Comparison of ENCODE assay signal across 1 cellular context in the genomic region with DNA sequence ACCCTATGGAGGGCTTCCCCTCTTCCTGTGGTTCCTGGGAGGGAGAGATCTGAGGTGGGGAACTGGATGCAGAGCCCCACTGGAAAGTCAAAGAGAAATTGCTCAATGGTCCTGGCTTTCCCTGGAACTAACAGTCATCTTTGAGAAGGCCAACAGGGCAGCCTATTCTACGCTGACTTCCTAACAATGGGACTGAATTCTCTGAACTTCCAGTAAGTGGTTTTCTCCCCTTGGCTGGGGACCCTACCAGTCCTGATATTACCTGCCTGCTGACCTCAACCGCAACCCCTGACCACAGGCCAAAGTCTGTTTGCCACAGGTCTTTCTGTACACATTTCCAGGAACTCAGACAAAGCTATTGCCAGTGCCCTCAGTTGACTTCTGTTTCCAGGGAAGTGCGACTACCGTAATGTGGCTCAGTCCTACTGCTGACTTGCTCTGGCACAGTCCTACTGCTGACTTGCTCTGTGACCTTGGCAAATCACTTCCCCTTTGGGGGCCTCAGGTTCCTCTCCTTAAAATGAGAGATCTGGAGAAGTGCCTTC.
TF ChIP-seq lines count a peak whose summit lies in the region.

No MANE protein-coding gene starts in this region.

TF ChIP-seq in HepG2, 621 proteins besides CTCF, POLR2A, EP300 and RAD21 (continued from another document and continues in another):
- TF ChIP-seq, protein P1, sequence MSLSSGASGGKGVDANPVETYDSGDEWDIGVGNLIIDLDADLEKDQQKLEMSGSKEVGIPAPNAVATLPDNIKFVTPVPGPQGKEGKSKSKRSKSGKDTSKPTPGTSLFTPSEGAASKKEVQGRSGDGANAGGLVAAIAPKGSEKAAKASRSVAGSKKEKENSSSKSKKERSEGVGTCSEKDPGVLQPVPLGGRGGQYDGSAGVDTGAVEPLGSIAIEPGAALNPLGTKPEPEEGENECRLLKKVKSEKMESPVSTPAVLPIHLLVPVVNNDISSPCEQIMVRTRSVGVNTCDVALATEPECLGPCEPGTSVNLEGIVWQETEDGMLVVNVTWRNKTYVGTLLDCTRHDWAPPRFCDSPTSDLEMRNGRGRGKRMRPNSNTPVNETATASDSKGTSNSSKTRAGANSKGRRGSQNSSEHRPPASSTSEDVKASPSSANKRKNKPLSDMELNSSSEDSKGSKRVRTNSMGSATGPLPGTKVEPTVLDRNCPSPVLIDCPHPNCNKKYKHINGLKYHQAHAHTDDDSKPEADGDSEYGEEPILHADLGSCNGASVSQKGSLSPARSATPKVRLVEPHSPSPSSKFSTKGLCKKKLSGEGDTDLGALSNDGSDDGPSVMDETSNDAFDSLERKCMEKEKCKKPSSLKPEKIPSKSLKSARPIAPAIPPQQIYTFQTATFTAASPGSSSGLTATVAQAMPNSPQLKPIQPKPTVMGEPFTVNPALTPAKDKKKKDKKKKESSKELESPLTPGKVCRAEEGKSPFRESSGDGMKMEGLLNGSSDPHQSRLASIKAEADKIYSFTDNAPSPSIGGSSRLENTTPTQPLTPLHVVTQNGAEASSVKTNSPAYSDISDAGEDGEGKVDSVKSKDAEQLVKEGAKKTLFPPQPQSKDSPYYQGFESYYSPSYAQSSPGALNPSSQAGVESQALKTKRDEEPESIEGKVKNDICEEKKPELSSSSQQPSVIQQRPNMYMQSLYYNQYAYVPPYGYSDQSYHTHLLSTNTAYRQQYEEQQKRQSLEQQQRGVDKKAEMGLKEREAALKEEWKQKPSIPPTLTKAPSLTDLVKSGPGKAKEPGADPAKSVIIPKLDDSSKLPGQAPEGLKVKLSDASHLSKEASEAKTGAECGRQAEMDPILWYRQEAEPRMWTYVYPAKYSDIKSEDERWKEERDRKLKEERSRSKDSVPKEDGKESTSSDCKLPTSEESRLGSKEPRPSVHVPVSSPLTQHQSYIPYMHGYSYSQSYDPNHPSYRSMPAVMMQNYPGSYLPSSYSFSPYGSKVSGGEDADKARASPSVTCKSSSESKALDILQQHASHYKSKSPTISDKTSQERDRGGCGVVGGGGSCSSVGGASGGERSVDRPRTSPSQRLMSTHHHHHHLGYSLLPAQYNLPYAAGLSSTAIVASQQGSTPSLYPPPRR (CRISPR knock-in tag; IDR thresholded peaks at IDR 0.05; ENCODE audit: borderline replicate concordance) = peak; percentile 94
- TF ChIP-seq ZSCAN29 (CRISPR knock-in tag; conservative IDR thresholded peaks at IDR 0.05) (no peak; the same call in 1 of the 2 replicates), KLF9 (CRISPR knock-in tag; IDR thresholded peaks at IDR 0.05; ENCODE audit: low read depth) (no peak), ZNF766 (CRISPR knock-in tag; IDR thresholded peaks at IDR 0.05; ENCODE audit: borderline replicate concordance) (peak; percentile 68; the same call in 1 of the 2 replicates), POLR2G (IDR thresholded peaks at IDR 0.05; ENCODE audit: low read depth, low read length) (peak; percentile 73), ZNF703 (CRISPR knock-in tag; IDR thresholded peaks at IDR 0.05; ENCODE audit: borderline replicate concordance) (peak; percentile 70), ESRRA (CRISPR knock-in tag; IDR thresholded peaks at IDR 0.05; ENCODE audit: low read depth) (peak; percentile 98), RFX3 (CRISPR knock-in tag; IDR thresholded peaks at IDR 0.05) (no peak; the same call in 1 of the 2 replicates), SRY (CRISPR knock-in tag; IDR thresholded peaks at IDR 0.05) (no peak), ZFP36 (IDR thresholded peaks at IDR 0.05; ENCODE audit: borderline replicate concordance, low read depth, low read length, partially characterized antibody) (no peak), ZNF558 (CRISPR knock-in tag; IDR thresholded peaks at IDR 0.05; ENCODE audit: borderline replicate concordance) (no peak), TP53 (CRISPR knock-in tag; conservative IDR thresholded peaks at IDR 0.05) (peak; percentile 70; the same call in 1 of the 2 replicates), ZNF251 (CRISPR knock-in tag; IDR thresholded peaks at IDR 0.05) (no peak), CEBPG (CRISPR knock-in tag; IDR thresholded peaks at IDR 0.05) (peak; percentile 85), MLLT10 (CRISPR knock-in tag; IDR thresholded peaks at IDR 0.05) (no peak), ZC3H4 (CRISPR knock-in tag; IDR thresholded peaks at IDR 0.05; ENCODE audit: borderline replicate concordance) (no peak), KDM5B (CRISPR knock-in tag; IDR thresholded peaks at IDR 0.05; ENCODE audit: borderline replicate concordance) (0 out of 2 replicates have a peak, but pooled peaks have one; percentile 49), FOXK2 (IDR thresholded peaks at IDR 0.05) (peak; percentile 53; the same call in 1 of the 2 replicates), MXI1 (IDR thresholded peaks at IDR 0.05; ENCODE audit: borderline replicate concordance, low read depth, low read length) (peak; percentile 51; the same call in 1 of the 3 replicates), MEIS1 (CRISPR knock-in tag; IDR thresholded peaks at IDR 0.05; ENCODE audit: borderline replicate concordance) (no peak; the same call in 1 of the 2 replicates), CBX5 (CRISPR knock-in tag; IDR thresholded peaks at IDR 0.05; ENCODE audit: borderline replicate concordance) (peak; percentile 94; the same call in 1 of the 2 replicates), ZBTB7B (CRISPR knock-in tag; IDR thresholded peaks at IDR 0.05) (peak; percentile 98), HOXA5 (CRISPR knock-in tag; IDR thresholded peaks at IDR 0.05) (peak; percentile 67; the same call in 1 of the 2 replicates), PHF8 (CRISPR knock-in tag; IDR thresholded peaks at IDR 0.05) (peak; percentile 40), ZNF326 (CRISPR knock-in tag; IDR thresholded peaks at IDR 0.05; ENCODE audit: borderline replicate concordance) (no peak), ZNF768 (CRISPR knock-in tag; IDR thresholded peaks at IDR 0.05) (no peak), ELF1 (CRISPR knock-in tag; IDR thresholded peaks at IDR 0.05) (peak; percentile 76), RBFOX2 (IDR thresholded peaks at IDR 0.05; ENCODE audit: low read depth, low read length) (peak; percentile 62; the same call in 1 of the 2 replicates), ZNF746 (CRISPR knock-in tag; IDR thresholded peaks at IDR 0.05) (peak; percentile 91), JDP2 (CRISPR knock-in tag; IDR thresholded peaks at IDR 0.05; ENCODE audit: borderline replicate concordance) (no peak), ZNF329 (CRISPR knock-in tag; IDR thresholded peaks at IDR 0.05; ENCODE audit: low read depth) (no peak), ZNF484 (CRISPR knock-in tag; IDR thresholded peaks at IDR 0.05; ENCODE audit: borderline replicate concordance, low read depth) (no peak), ZFP62 (CRISPR knock-in tag; IDR thresholded peaks at IDR 0.05) (no peak), THAP11 (CRISPR knock-in tag; IDR thresholded peaks at IDR 0.05) (peak; percentile 79), SP2 (CRISPR knock-in tag; IDR thresholded peaks at IDR 0.05) (no peak), MBNL3 (CRISPR knock-in tag; conservative IDR thresholded peaks at IDR 0.05) (no peak), ONECUT2 (CRISPR knock-in tag; IDR thresholded peaks at IDR 0.05) (peak; percentile 36; the same call in 1 of the 2 replicates), ZNF674 (CRISPR knock-in tag; IDR thresholded peaks at IDR 0.05; ENCODE audit: low read depth) (no peak)
- TF ChIP-seq, protein P2, sequence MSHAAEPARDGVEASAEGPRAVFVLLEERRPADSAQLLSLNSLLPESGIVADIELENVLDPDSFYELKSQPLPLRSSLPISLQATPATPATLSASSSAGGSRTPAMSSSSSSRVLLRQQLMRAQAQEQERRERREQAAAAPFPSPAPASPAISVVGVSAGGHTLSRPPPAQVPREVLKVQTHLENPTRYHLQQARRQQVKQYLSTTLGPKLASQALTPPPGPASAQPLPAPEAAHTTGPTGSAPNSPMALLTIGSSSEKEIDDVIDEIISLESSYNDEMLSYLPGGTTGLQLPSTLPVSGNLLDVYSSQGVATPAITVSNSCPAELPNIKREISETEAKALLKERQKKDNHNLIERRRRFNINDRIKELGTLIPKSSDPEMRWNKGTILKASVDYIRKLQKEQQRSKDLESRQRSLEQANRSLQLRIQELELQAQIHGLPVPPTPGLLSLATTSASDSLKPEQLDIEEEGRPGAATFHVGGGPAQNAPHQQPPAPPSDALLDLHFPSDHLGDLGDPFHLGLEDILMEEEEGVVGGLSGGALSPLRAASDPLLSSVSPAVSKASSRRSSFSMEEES (CRISPR knock-in tag; IDR thresholded peaks at IDR 0.05) = peak; percentile 91
- TF ChIP-seq, protein P3, sequence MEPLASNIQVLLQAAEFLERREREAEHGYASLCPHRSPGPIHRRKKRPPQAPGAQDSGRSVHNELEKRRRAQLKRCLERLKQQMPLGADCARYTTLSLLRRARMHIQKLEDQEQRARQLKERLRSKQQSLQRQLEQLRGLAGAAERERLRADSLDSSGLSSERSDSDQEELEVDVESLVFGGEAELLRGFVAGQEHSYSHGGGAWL (CRISPR knock-in tag; IDR thresholded peaks at IDR 0.05) = peak; percentile 57; the same call in 1 of the 2 replicates
- TF ChIP-seq, protein P4, sequence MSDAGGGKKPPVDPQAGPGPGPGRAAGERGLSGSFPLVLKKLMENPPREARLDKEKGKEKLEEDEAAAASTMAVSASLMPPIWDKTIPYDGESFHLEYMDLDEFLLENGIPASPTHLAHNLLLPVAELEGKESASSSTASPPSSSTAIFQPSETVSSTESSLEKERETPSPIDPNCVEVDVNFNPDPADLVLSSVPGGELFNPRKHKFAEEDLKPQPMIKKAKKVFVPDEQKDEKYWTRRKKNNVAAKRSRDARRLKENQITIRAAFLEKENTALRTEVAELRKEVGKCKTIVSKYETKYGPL (CRISPR knock-in tag; IDR thresholded peaks at IDR 0.05) = no peak; the same call in 1 of the 2 replicates
- TF ChIP-seq, protein P5, sequence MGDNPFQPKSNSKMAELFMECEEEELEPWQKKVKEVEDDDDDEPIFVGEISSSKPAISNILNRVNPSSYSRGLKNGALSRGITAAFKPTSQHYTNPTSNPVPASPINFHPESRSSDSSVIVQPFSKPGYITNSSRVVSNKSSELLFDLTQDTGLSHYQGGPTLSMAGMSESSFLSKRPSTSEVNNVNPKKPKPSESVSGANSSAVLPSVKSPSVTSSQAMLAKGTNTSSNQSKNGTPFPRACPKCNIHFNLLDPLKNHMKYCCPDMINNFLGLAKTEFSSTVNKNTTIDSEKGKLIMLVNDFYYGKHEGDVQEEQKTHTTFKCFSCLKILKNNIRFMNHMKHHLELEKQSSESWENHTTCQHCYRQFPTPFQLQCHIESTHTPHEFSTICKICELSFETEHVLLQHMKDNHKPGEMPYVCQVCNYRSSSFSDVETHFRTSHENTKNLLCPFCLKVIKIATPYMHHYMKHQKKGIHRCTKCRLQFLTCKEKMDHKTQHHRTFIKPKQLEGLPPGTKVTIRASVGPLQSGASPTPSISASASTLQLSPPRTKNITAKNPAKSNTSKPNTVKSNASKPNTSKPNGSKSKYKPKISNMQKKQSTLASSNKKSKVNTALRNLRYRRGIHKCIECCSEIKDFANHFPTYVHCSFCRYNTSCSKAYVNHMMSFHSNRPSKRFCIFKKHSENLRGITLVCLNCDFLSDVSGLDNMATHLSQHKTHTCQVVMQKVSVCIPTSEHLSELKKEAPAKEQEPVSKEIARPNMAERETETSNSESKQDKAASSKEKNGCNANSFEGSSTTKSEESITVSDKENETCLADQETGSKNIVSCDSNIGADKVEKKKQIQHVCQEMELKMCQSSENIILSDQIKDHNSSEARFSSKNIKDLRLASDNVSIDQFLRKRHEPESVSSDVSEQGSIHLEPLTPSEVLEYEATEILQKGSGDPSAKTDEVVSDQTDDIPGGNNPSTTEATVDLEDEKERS (CRISPR knock-in tag; IDR thresholded peaks at IDR 0.05) = peak; percentile 22; the same call in 1 of the 2 replicates
- TF ChIP-seq, protein P6, sequence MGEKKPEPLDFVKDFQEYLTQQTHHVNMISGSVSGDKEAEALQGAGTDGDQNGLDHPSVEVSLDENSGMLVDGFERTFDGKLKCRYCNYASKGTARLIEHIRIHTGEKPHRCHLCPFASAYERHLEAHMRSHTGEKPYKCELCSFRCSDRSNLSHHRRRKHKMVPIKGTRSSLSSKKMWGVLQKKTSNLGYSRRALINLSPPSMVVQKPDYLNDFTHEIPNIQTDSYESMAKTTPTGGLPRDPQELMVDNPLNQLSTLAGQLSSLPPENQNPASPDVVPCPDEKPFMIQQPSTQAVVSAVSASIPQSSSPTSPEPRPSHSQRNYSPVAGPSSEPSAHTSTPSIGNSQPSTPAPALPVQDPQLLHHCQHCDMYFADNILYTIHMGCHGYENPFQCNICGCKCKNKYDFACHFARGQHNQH (CRISPR knock-in tag; IDR thresholded peaks at IDR 0.05) = peak; percentile 95; the same call in 1 of the 2 replicates
- TF ChIP-seq, protein P7, sequence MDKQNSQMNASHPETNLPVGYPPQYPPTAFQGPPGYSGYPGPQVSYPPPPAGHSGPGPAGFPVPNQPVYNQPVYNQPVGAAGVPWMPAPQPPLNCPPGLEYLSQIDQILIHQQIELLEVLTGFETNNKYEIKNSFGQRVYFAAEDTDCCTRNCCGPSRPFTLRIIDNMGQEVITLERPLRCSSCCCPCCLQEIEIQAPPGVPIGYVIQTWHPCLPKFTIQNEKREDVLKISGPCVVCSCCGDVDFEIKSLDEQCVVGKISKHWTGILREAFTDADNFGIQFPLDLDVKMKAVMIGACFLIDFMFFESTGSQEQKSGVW (CRISPR knock-in tag; IDR thresholded peaks at IDR 0.05; ENCODE audit: borderline replicate concordance) = no peak
- TF ChIP-seq, protein P8, sequence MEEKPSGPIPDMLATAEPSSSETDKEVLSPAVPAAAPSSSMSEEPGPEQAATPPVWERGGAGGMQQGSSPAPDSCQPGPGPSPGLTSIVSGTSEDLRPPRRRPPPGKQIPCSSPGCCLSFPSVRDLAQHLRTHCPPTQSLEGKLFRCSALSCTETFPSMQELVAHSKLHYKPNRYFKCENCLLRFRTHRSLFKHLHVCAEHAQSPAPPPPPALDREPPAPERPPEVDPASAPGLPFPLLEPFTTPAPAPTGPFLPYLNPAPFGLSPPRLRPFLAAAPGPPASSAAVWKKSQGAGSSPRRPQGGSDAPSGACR (CRISPR knock-in tag; IDR thresholded peaks at IDR 0.05) = peak; percentile 96; the same call in 1 of the 2 replicates
- TF ChIP-seq, protein P9, sequence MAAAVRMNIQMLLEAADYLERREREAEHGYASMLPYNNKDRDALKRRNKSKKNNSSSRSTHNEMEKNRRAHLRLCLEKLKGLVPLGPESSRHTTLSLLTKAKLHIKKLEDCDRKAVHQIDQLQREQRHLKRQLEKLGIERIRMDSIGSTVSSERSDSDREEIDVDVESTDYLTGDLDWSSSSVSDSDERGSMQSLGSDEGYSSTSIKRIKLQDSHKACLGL (CRISPR knock-in tag; IDR thresholded peaks at IDR 0.05) = no peak
- TF ChIP-seq, protein P10, sequence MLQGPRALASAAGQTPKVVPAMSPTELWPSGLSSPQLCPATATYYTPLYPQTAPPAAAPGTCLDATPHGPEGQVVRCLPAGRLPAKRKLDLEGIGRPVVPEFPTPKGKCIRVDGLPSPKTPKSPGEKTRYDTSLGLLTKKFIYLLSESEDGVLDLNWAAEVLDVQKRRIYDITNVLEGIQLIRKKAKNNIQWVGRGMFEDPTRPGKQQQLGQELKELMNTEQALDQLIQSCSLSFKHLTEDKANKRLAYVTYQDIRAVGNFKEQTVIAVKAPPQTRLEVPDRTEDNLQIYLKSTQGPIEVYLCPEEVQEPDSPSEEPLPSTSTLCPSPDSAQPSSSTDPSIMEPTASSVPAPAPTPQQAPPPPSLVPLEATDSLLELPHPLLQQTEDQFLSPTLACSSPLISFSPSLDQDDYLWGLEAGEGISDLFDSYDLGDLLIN (CRISPR knock-in tag; IDR thresholded peaks at IDR 0.05; ENCODE audit: borderline replicate concordance) = no peak
